In the genomic region with DNA sequence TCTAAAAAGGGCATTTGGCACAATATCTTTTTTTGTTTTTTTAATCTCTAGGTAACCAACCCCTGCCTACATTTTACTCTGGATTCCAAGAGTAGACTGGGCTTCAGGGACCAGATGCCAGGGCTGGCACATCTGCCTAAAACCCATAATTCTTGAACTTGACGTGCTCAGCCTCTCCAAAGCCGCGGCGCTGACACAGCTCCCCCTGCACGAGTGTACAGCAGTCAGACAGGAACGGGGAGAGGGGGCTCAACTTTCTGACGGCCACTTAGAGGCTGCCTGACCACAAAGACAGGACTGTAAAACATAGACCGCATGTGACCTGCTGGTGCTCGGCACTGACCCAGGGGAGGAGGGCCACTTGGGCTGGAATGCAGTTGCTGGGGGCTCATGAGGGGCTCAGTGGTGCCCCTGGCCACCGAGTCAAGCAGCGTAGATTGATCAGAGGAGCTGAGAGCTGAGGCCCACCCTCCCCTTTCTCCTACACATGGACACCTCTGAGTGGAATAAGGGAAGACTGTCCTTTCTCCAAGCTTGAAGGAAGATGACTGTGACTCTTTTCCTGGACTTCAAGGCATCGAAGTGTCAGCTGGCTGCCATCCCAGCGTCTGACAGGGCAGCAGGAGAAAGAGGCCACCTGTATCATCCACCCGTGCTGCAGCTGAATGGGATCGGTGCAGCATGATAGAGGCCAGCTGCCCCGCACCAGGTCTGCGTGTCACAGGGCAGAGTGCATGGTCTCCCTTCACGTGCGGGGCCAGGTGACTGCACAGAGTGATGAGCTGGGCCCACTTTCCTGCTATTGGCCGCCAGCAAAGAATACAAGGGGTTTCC, we compare ENCODE assay signal across 16 cellular contexts.
A peak's percentile ranks its signal among the peaks of the same experiment; 100 is the strongest.
DNase-seq lines count a peak whose midpoint lies in the region; FAIRE-seq and TF ChIP-seq lines count a peak whose summit lies in the region.
"Had no signal": no experiment of that assay in that cellular context is flagged by ENCODE, and none has a peak within 500 bp of the region (broad histone marks: within the 10 kb centered on the region; RNA-seq: fewer than 3 reads in every experiment).

No MANE protein-coding gene starts in this region.

- peaks cover 5% of the 10 kb centered on the region for H3K36me3 Mint-ChIP-seq in glutamatergic neuron (ENCODE audit: unreplicated experiment)
- H3K36me3 Mint-ChIP-seq: immature natural killer cell had no signal

- FAIRE-seq in GM12892 (lab: Jason Lieb, UNC) = no peak
- FAIRE-seq: colon, pancreas had no signal

- WGBS in mesodermal cell (ENCODE audit: insufficient coverage in 2 of 2), 2 experiments = 89 to 90% methylated on average over 16 to 19 of the region's 20 CpGs

- no peak overlapping the region for H3K4me3 Mint-ChIP-seq in glutamatergic neuron (ENCODE audit: unreplicated experiment)

- H3K4me1 ChIP-seq in mesodermal cell (ENCODE audit: control insufficient read depth, insufficient read depth, low read length, poor library complexity, severe bottlenecking) = no peaks in the 10 kb centered on the region
- peaks cover 46% of the 10 kb centered on the region for H3K4me1 ChIP-seq in skeletal muscle satellite cell (ENCODE audit: control insufficient read depth, insufficient read depth, low read length)

- peak; percentile 62 for DNase-seq in M059J (ENCODE audit: low read depth)
- DNase-seq in astrocyte of the spinal cord (ENCODE audit: low read depth, low spot score) = peak; percentile 32
- no peak for DNase-seq in glutamatergic neuron
- no peak for DNase-seq in kidney glomerular epithelial cell (lab: John Stamatoyannopoulos, UW)
- no peak for DNase-seq in GM12892 (ENCODE audit: insufficient read length)
- DNase-seq: activated CD4-positive, alpha-beta T cell treated with anti-CD3 and anti-CD28 coated beads, Interleukin-2, amount 50 U/mL, for 1 hour; AML-193; NCI-H1048; NCI-H2171 treated with DMSO at 0.1 percent for 48 hours; stomach had no signal

- H3K27ac ChIP-seq in mesodermal cell (ENCODE audit: low read depth, low read length, severe bottlenecking) = peak overlapping the region; percentile 66
- H3K27ac ChIP-seq: SK-N-MC, stomach had no signal

- H3K27me3 ChIP-seq in skeletal muscle satellite cell (ENCODE audit: control insufficient read depth, insufficient read depth, low read length) = no peaks in the 10 kb centered on the region
- H3K27me3 ChIP-seq: pancreas, stomach had no signal

- peaks cover 4% of the 10 kb centered on the region for H3K9me3 Mint-ChIP-seq in glutamatergic neuron (ENCODE audit: unreplicated experiment)
- H3K9me3 Mint-ChIP-seq: immature natural killer cell had no signal

- peak overlapping the region; percentile 35 for H3K9ac ChIP-seq in skeletal muscle satellite cell (ENCODE audit: low read depth, low read length)

- peaks cover 1% of the 10 kb centered on the region for H3K27me3 Mint-ChIP-seq in glutamatergic neuron (ENCODE audit: unreplicated experiment)

- H3K36me3 ChIP-seq in mesodermal cell (ENCODE audit: control insufficient read depth, insufficient read depth, low read length) (no peaks in the 10 kb centered on the region), skeletal muscle satellite cell (ENCODE audit: insufficient read depth, low read length) (no peaks in the 10 kb centered on the region)
- H3K36me3 ChIP-seq: pancreas, stomach had no signal

- in situ Hi-C loops in astrocyte of the spinal cord (cut with HindIII; ENCODE audit: low sequenced_read_pairs) = no loop called here

- H3K4me3 ChIP-seq in astrocyte of the spinal cord (ENCODE audit: low read depth, low read length) (no peak overlapping the region), mesodermal cell (ENCODE audit: extremely low read depth, insufficient read depth, low read length, poor library complexity, severe bottlenecking) (no peak overlapping the region), skeletal muscle satellite cell (ENCODE audit: low read length) (no peak overlapping the region)
- H3K4me3 ChIP-seq: pancreas, SK-N-MC, stomach had no signal

- TF ChIP-seq POLR2A in GM12892 (IDR thresholded peaks at IDR 0.05; ENCODE audit: low read depth, low read length) = no peak

- peak overlapping the region; percentile 51 for H3K4me2 ChIP-seq in skeletal muscle satellite cell (ENCODE audit: low read length)

- H3K9me3 ChIP-seq in mesodermal cell (ENCODE audit: control insufficient read depth, low read length) = no peaks in the 10 kb centered on the region
- H3K9me3 ChIP-seq in skeletal muscle satellite cell (replicated peaks; ENCODE audit: low read length) = no peaks in the 10 kb centered on the region
- H3K9me3 ChIP-seq: pancreas, stomach had no signal

- H3K27ac Mint-ChIP-seq in glutamatergic neuron (ENCODE audit: unreplicated experiment) = no peak overlapping the region
- H3K27ac Mint-ChIP-seq: immature natural killer cell had no signal

- TF ChIP-seq CTCF in astrocyte of the spinal cord (IDR thresholded peaks at IDR 0.05; ENCODE audit: low read depth, low read length) (no peak), glutamatergic neuron (IDR thresholded peaks at IDR 0.05; ENCODE audit: partially characterized antibody, unreplicated experiment) (no peak)

- peaks cover 8% of the 10 kb centered on the region for H3K4me1 Mint-ChIP-seq in glutamatergic neuron (ENCODE audit: low read depth, unreplicated experiment)

Comparison
In these comparisons a context has a peak if more than half of its experiments do, and no peak if none do; other contexts are left out.
1. DNase-seq: peak in M059J (single experiment) and astrocyte of the spinal cord (single experiment); none in glutamatergic neuron (single experiment), kidney glomerular epithelial cell (single experiment) and GM12892 (single experiment).